Comparison of ENCODE assay signal across 12 cellular contexts in genomic region chr3:4820296-4821121, GRCh38.
DNase-seq lines count a peak whose midpoint lies in the region; ATAC-seq and TF ChIP-seq lines count a peak whose summit lies in the region.
"Had no signal": no experiment of that assay in that cellular context is flagged by ENCODE, and none has a peak within 500 bp of the region (broad histone marks: within the 10 kb centered on the region; RNA-seq: fewer than 3 reads in every experiment).

No MANE protein-coding gene starts in this region.

- peaks cover 17 to 50% (median 20%) of the 10 kb centered on the region in 3 donors for H3K36me3 Mint-ChIP-seq in CD8-positive, alpha-beta memory T cell
- peaks cover 58% of the 10 kb centered on the region for H3K36me3 Mint-ChIP-seq in activated CD4-positive, alpha-beta memory T cell treated with anti-CD3 and anti-CD28 coated beads for 36 hours
- peaks cover 19% of the 10 kb centered on the region for H3K36me3 Mint-ChIP-seq in central memory CD8-positive, alpha-beta T cell (ENCODE audit: insufficient read depth)

- DNase-seq in CD8-positive, alpha-beta memory T cell, result peak in 2 of 5 donors; percentile 21 to 58
- peak; percentile 50 for DNase-seq in activated CD4-positive, alpha-beta memory T cell treated with anti-CD3 and anti-CD28 coated beads for 36 hours
- DNase-seq in central memory CD8-positive, alpha-beta T cell (ENCODE audit: low spot score in 2 of 2), result no peak
- DNase-seq in stimulated activated CD8-positive, alpha-beta memory T cell treated with anti-CD3 and anti-CD28 coated beads, Interleukin-12 subunit alpha, Interleukin-12 subunit beta, amount 100 ng/mL, for 4 hours (ENCODE audit: low read depth), result peak; percentile 22
- no peak for DNase-seq in iPS-NIHi11 (ENCODE audit: low spot score)
- DNase-seq in NCI-H446 (lab: John Stamatoyannopoulos, UW), result no peak
- no peak for DNase-seq in NCI-H526 (lab: John Stamatoyannopoulos, UW)
- no peak for DNase-seq in GM10248 (ENCODE audit: extremely low spot score)
- DNase-seq: colonic mucosa, NCI-H2081 treated with DMSO at 0.1 percent for 48 hours, small intestine had no signal

- no peak overlapping the region for H3K27ac ChIP-seq in CD8-positive, alpha-beta memory T cell (ENCODE audit: low read depth, low read length)
- H3K27ac ChIP-seq: C4-2B, colonic mucosa had no signal

- H3K27me3 ChIP-seq in CD8-positive, alpha-beta memory T cell (ENCODE audit: insufficient read depth, low read length, poor library complexity, severe bottlenecking), result no peaks in the 10 kb centered on the region
- H3K27me3 ChIP-seq: colonic mucosa had no signal

- peaks cover 44% of the 10 kb centered on the region for H3K4me1 ChIP-seq in CD8-positive, alpha-beta memory T cell (ENCODE audit: insufficient read depth, low read length)

- no peaks in the 10 kb centered on the region for H3K9me3 ChIP-seq in CD8-positive, alpha-beta memory T cell (ENCODE audit: low read length)
- H3K9me3 ChIP-seq: colonic mucosa had no signal

- peaks cover 0 to 8% (median 0%) of the 10 kb centered on the region in 5 donors for H3K9me3 Mint-ChIP-seq in CD8-positive, alpha-beta memory T cell
- peaks cover 9% of the 10 kb centered on the region for H3K9me3 Mint-ChIP-seq in activated CD4-positive, alpha-beta memory T cell treated with anti-CD3 and anti-CD28 coated beads for 36 hours
- no peaks in the 10 kb centered on the region for H3K9me3 Mint-ChIP-seq in central memory CD8-positive, alpha-beta T cell

- H3K36me3 ChIP-seq in CD8-positive, alpha-beta memory T cell (ENCODE audit: insufficient read depth, low read length), result peaks cover 8% of the 10 kb centered on the region
- H3K36me3 ChIP-seq: colonic mucosa had no signal

- peak overlapping the region; percentile 89 to 99 (median 99) for H3K27ac Mint-ChIP-seq in CD8-positive, alpha-beta memory T cell
- H3K27ac Mint-ChIP-seq in activated CD4-positive, alpha-beta memory T cell treated with anti-CD3 and anti-CD28 coated beads for 36 hours, result peak overlapping the region; percentile 94
- H3K27ac Mint-ChIP-seq in central memory CD8-positive, alpha-beta T cell (ENCODE audit: low read depth), result peak overlapping the region; percentile 94

- no peak overlapping the region for H3K4me3 ChIP-seq in CD8-positive, alpha-beta memory T cell (ENCODE audit: low read length)
- H3K4me3 ChIP-seq: colonic mucosa had no signal

- peaks cover 41 to 56% (median 53%) of the 10 kb centered on the region in 3 donors for H3K4me1 Mint-ChIP-seq in CD8-positive, alpha-beta memory T cell
- peaks cover 64% of the 10 kb centered on the region for H3K4me1 Mint-ChIP-seq in activated CD4-positive, alpha-beta memory T cell treated with anti-CD3 and anti-CD28 coated beads for 36 hours (ENCODE audit: low read depth)
- peaks cover 42% of the 10 kb centered on the region for H3K4me1 Mint-ChIP-seq in central memory CD8-positive, alpha-beta T cell

- no peaks in the 10 kb centered on the region for H3K27me3 Mint-ChIP-seq in CD8-positive, alpha-beta memory T cell
- H3K27me3 Mint-ChIP-seq in activated CD4-positive, alpha-beta memory T cell treated with anti-CD3 and anti-CD28 coated beads for 36 hours, result no peaks in the 10 kb centered on the region
- no peaks in the 10 kb centered on the region for H3K27me3 Mint-ChIP-seq in central memory CD8-positive, alpha-beta T cell

- ATAC-seq in central memory CD8-positive, alpha-beta T cell (replicated peaks; ENCODE audit: extremely low read depth, poor library complexity, severe bottlenecking), result no peak

- intact Hi-C loops in activated CD4-positive, alpha-beta memory T cell treated with anti-CD3 and anti-CD28 coated beads for 36 hours (cut with micrococcal nuclease), result loop anchor here (10.0 kb wide), 1 partner anchor 514 kb away; no protein-coding TSS in a partner anchor

- peak overlapping the region in 1 of 7 donors; percentile 45 for H3K4me3 Mint-ChIP-seq in CD8-positive, alpha-beta memory T cell
- no peak overlapping the region for H3K4me3 Mint-ChIP-seq in activated CD4-positive, alpha-beta memory T cell treated with anti-CD3 and anti-CD28 coated beads for 36 hours
- H3K4me3 Mint-ChIP-seq in central memory CD8-positive, alpha-beta T cell, result no peak overlapping the region

- CTCF ChIA-PET in CD8-positive, alpha-beta memory T cell (lab: Charles Lee), result interaction anchor here (0.8 to 3.2 kb wide), 6 partner anchors 9 to 206 kb away, joined by 3 to 37 read pairs (median 18); partner anchors contain the start of gene BHLHE40
- CTCF ChIA-PET in activated CD4-positive, alpha-beta memory T cell treated with anti-CD3 and anti-CD28 coated beads for 36 hours (lab: Charles Lee), result interaction anchor here (1.0 to 2.4 kb wide), 5 partner anchors 10 to 159 kb away, joined by 4 to 12 read pairs (median 8); partner anchors contain the start of gene BHLHE40
- CTCF ChIA-PET in GM10248 (lab: Yijun Ruan, JAX), result interaction anchor here (1.0 to 2.0 kb wide), 3 partner anchors 11 to 109 kb away, joined by 3 to 7 read pairs (median 3); no protein-coding TSS in a partner anchor

- no peak for TF ChIP-seq CTCF in GM10248 (IDR thresholded peaks at IDR 0.05; ENCODE audit: control extremely low read depth, extremely low read depth, low read depth, missing control alignments)

- POLR2A ChIA-PET in CD8-positive, alpha-beta memory T cell (lab: Charles Lee), result interaction anchor here (1.6 kb wide), 1 partner anchor 145 kb away, joined by 5 read pairs; no protein-coding TSS in a partner anchor
- POLR2A ChIA-PET in activated CD4-positive, alpha-beta memory T cell treated with anti-CD3 and anti-CD28 coated beads for 36 hours (lab: Charles Lee), result interaction anchor here (1.0 to 3.2 kb wide), 10 partner anchors 11 to 206 kb away, joined by 3 to 48 read pairs (median 10); partner anchors contain the start of gene BHLHE40
- POLR2A ChIA-PET in GM10248 (lab: Yijun Ruan, JAX), result no interaction called here

Comparison
In these comparisons a context has a peak if more than half of its experiments do, and no peak if none do; other contexts are left out.
1. DNase-seq: peak in activated CD4-positive, alpha-beta memory T cell treated with anti-CD3 and anti-CD28 coated beads for 36 hours (single experiment) and stimulated activated CD8-positive, alpha-beta memory T cell treated with anti-CD3 and anti-CD28 coated beads, Interleukin-12 subunit alpha, Interleukin-12 subunit beta, amount 100 ng/mL, for 4 hours (single experiment); none in central memory CD8-positive, alpha-beta T cell (0 of 2), iPS-NIHi11 (single experiment), NCI-H446 (0 of 2), NCI-H526 (0 of 2) and GM10248 (single experiment).
2. Peak in every context shown above with its lines, with median percentiles within 50 percentile points of each other: H3K27ac Mint-ChIP-seq.